In the genomic region with DNA sequence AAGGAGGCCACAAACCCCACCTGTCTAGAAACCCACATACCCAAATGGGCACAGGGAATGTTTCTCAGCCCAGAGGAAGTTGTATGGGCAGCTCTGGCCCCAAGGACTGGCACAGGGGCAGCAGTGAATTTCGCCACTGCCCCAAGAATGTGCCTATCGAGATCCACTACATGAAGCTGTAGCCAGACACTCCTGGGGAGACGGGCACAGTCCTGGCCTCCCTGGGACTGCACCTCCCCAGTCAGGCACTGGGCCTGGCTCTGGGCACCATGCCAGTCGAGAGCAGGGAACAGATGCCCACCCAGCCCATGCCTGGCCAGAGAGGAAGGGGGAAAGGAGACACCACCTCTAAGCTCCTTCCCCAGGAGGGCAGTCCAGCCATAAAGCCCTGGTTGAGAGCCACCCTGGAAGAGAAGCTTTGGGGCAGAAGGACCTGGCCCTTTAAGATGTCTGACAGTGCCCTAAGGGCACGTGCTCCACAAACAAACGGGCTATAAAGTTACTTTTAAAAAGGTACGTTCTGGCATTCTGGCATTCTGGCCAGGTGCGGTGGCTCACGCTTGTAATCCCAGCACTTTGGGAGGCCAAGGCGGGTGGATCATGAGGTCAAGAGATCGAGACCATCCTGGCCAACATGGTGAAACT, we compare ENCODE assay signal across 15 cellular contexts. TPM values are rescaled to one million over a fixed set of nuclear protein-coding genes. Genes with fewer than 3 reads are reported as not detected.
DNase-seq lines count a peak whose midpoint lies in the region; ATAC-seq and TF ChIP-seq lines count a peak whose summit lies in the region.
"Had no signal": no experiment of that assay in that cellular context is flagged by ENCODE, and none has a peak within 500 bp of the region (broad histone marks: within the 10 kb centered on the region; RNA-seq: fewer than 3 reads in every experiment).

No MANE protein-coding gene starts in this region.

- H3K27ac ChIP-seq in mucosa of rectum (ENCODE audit: low read depth in 2 of 2, low read length in 2 of 2), result peak overlapping the region; percentile 28 to 54
- H3K27ac ChIP-seq in thoracic aorta, result peak overlapping the region; percentile 92 to 96
- H3K27ac ChIP-seq: SK-N-MC had no signal

- DNase-seq in thoracic aorta (ENCODE audit: low spot score) (no peak), NCI-H1048 (lab: John Stamatoyannopoulos, UW) (no peak), DMS79 (lab: John Stamatoyannopoulos, UW) (no peak), superior temporal gyrus (ENCODE audit: extremely low spot score) (no peak)
- DNase-seq: activated CD8-positive, alpha-beta T cell treated with anti-CD3 and anti-CD28 coated beads, Interleukin-2, amount 10 ng/mL, durations not matched to agents 7 days and 5 days; activated gamma-delta T cell; C1 segment of cervical spinal cord; kidney glomerular epithelial cell; NCI-H2171 had no signal

- H3K36me3 ChIP-seq in Loucy (ENCODE audit: insufficient read depth, low read length) (peaks cover under 1% of the 10 kb centered on the region; the same call in 1 of the 2 replicates), mucosa of rectum (ENCODE audit: control insufficient read depth in 2 of 2, insufficient read depth in 2 of 2, low read length in 2 of 2) (peaks cover 25 to 37% of the 10 kb centered on the region in 2 donors), thoracic aorta (peaks cover 21% of the 10 kb centered on the region)

- H4K20me1 ChIP-seq in Loucy (ENCODE audit: insufficient read depth, low read length, poor library complexity, severe bottlenecking), result no peaks in the 10 kb centered on the region

- H3K9me3 ChIP-seq in Loucy (ENCODE audit: insufficient read depth, low read depth, low read length), result no peaks in the 10 kb centered on the region
- H3K9me3 ChIP-seq in mucosa of rectum (ENCODE audit: control insufficient read depth in 2 of 2, low read length in 2 of 2), result no peaks in the 10 kb centered on the region
- no peaks in the 10 kb centered on the region for H3K9me3 ChIP-seq in thoracic aorta
- H3K9me3 ChIP-seq: body of pancreas had no signal

- TF ChIP-seq CTCF in Loucy (conservative IDR thresholded peaks at IDR 0.05; ENCODE audit: low read length), result no peak
- TF ChIP-seq CTCF in thoracic aorta (IDR thresholded peaks at IDR 0.05), result no peak

- ATAC-seq in esophagus mucosa, result peak; percentile 7
- no peak for ATAC-seq in thoracic aorta (ENCODE audit: insufficient number of reproducible peaks, low FRiP score, low read depth)
- ATAC-seq in HG02763 (IDR thresholded peaks at IDR 0.05; ENCODE audit: unreplicated experiment), result no peak
- ATAC-seq: activated CD8-positive, alpha-beta T cell treated with anti-CD3 and anti-CD28 coated beads, Interleukin-2, amount 10 ng/mL, durations not matched to agents 7 days and 5 days had no signal

- no peaks in the 10 kb centered on the region for H3K9me2 ChIP-seq in Loucy (replicated peaks; ENCODE audit: low read depth, low read length)

- H3K9ac ChIP-seq in Loucy (ENCODE audit: low read depth, low read length, poor library complexity, severe bottlenecking) (peak overlapping the region; percentile 40), mucosa of rectum (ENCODE audit: low read depth in 1 of 2, low read length in 2 of 2) (peak overlapping the region in 1 of 2 donors; percentile 16)

- H3K79me2 ChIP-seq in Loucy (ENCODE audit: insufficient read depth, low read length), result peaks cover under 1% of the 10 kb centered on the region; the same call in 1 of the 2 replicates

- no peak overlapping the region for H3K4me3 ChIP-seq in Loucy (ENCODE audit: low read length, poor library complexity, severe bottlenecking)
- H3K4me3 ChIP-seq in mucosa of rectum (ENCODE audit: low read length in 2 of 2), result no peak overlapping the region
- H3K4me3 ChIP-seq in thoracic aorta, result peak overlapping the region; percentile 5
- H3K4me3 ChIP-seq: body of pancreas, SK-N-MC had no signal

- H3K4me2 ChIP-seq in Loucy (ENCODE audit: low read depth, low read length, poor library complexity, severe bottlenecking), result peak overlapping the region; percentile 45

- H2AFZ ChIP-seq in Loucy (ENCODE audit: low read length), result no peak overlapping the region

- H3F3A ChIP-seq in Loucy (ENCODE audit: low read depth), result no peaks in the 10 kb centered on the region

- H3K4me1 ChIP-seq in Loucy (ENCODE audit: insufficient read depth, low read length, poor library complexity, severe bottlenecking) (peaks cover 24% of the 10 kb centered on the region), mucosa of rectum (ENCODE audit: control insufficient read depth in 2 of 2, insufficient read depth in 2 of 2, low read length in 2 of 2) (peaks cover 29 to 30% of the 10 kb centered on the region in 2 donors), thoracic aorta (ENCODE audit: control insufficient read depth in 1 of 2, low read depth in 2 of 2) (peaks cover 25 to 77% of the 10 kb centered on the region in 2 donors)

- H3K27me3 ChIP-seq in Loucy (ENCODE audit: insufficient read depth, low read length, poor library complexity, severe bottlenecking), result no peaks in the 10 kb centered on the region
- no peaks in the 10 kb centered on the region for H3K27me3 ChIP-seq in mucosa of rectum (ENCODE audit: control insufficient read depth in 2 of 2, insufficient read depth in 2 of 2, low read length in 2 of 2)
- no peaks in the 10 kb centered on the region for H3K27me3 ChIP-seq in thoracic aorta (replicated peaks; ENCODE audit: insufficient read depth)
- H3K27me3 ChIP-seq: body of pancreas had no signal

RNA-seq across cellular contexts. Expression of a gene that starts 8.4 kb away (rescaled TPM):
- 11.1 TPM for total RNA-seq in esophagus mucosa
- total RNA-seq in thoracic aorta, result 100 to 1,000 TPM; 102 to 109 TPM

RNA-seq across cellular contexts. Expression of a gene that starts 37.8 kb away (rescaled TPM):
- total RNA-seq in esophagus mucosa (28.8 TPM), thoracic aorta (10 to 100 TPM; 17.8 to 30.5 TPM)
